8 cellular contexts compared by ENCODE assay signal in genomic region chr14:64760146-64760755, GRCh38. TPM values are rescaled to one million over a fixed set of nuclear protein-coding genes. Genes with fewer than 3 reads are reported as not detected.
DNase-seq lines count a peak whose midpoint lies in the region; ATAC-seq and TF ChIP-seq lines count a peak whose summit lies in the region.

No MANE protein-coding gene starts in this region.

- no peaks in the 10 kb centered on the region for H3K27me3 Mint-ChIP-seq in activated T-cell treated with anti-CD3 and anti-CD28 coated beads, Interleukin-2, amount 50 U/mL, for 72 hours (ENCODE audit: low read depth)
- H3K27me3 Mint-ChIP-seq in glutamatergic neuron (ENCODE audit: unreplicated experiment), result peaks cover 23% of the 10 kb centered on the region

- no peaks in the 10 kb centered on the region for H4K20me1 ChIP-seq in OCI-LY1 (ENCODE audit: insufficient read depth, low read length)

- H3K4me1 Mint-ChIP-seq in activated T-cell treated with anti-CD3 and anti-CD28 coated beads, Interleukin-2, amount 50 U/mL, for 72 hours (ENCODE audit: low read depth), result peaks cover 17% of the 10 kb centered on the region
- peaks cover 50% of the 10 kb centered on the region for H3K4me1 Mint-ChIP-seq in glutamatergic neuron (ENCODE audit: low read depth, unreplicated experiment)

- intact Hi-C loops in A673 (cut with micrococcal nuclease; ENCODE audit: unreplicated experiment) (loop anchor here (5.0 to 10.0 kb wide), 2 partner anchors 215 to 418 kb away; partner anchors contain the start of genes HSPA2 and PPP1R36), gastrocnemius medialis (cut with DNase I; ENCODE audit: low total_unique reads) (loop anchor here (5.0 to 10.0 kb wide), 2 partner anchors 132 to 215 kb away; partner anchors contain the start of genes HSPA2 and PPP1R36)

- H3K27me3 ChIP-seq in A673 (replicated peaks; ENCODE audit: insufficient read depth, low read depth, low read length, poor library complexity) (no peaks in the 10 kb centered on the region), OCI-LY1 (ENCODE audit: insufficient read depth, low read length) (no peaks in the 10 kb centered on the region), gastrocnemius medialis (no peaks in the 10 kb centered on the region)

- POLR2A ChIA-PET in A673 (lab: Charles Lee; ENCODE audit: low non-redundant PET), result no interaction called here

- H3K36me3 ChIP-seq in A673 (ENCODE audit: insufficient read depth, low read length, poor library complexity, severe bottlenecking) (no peaks in the 10 kb centered on the region), OCI-LY1 (ENCODE audit: insufficient read depth, low read length) (no peaks in the 10 kb centered on the region), gastrocnemius medialis (peaks cover 0 to 2% of the 10 kb centered on the region in 2 donors)

- in situ Hi-C loops in GM13976 (cut with MboI; ENCODE audit: low sequenced_read_pairs, unreplicated experiment) (no loop called here), gastrocnemius medialis (cut with MboI; ENCODE audit: low sequenced_read_pairs in 4 of 4) (loop anchor here in 3 of 4 donors (5.0 to 10.0 kb wide), 2 partner anchors 85 to 88 kb away; no protein-coding TSS in a partner anchor)

- no peak overlapping the region for H3K27ac ChIP-seq in A673 (ENCODE audit: low read depth, low read length, poor library complexity, severe bottlenecking)
- H3K27ac ChIP-seq in OCI-LY1 (ENCODE audit: low read depth, low read length, poor library complexity, severe bottlenecking), result no peak overlapping the region
- peak overlapping the region in 1 of 4 donors; percentile 74 for H3K27ac ChIP-seq in gastrocnemius medialis

- no TSS peak for BruUV-seq in A673 (replicated peaks; lab: Mats Ljungman, UMichigan)

- no peak overlapping the region for H3K4me3 ChIP-seq in A673 (ENCODE audit: low read depth, low read length, poor library complexity, severe bottlenecking)
- no peak overlapping the region for H3K4me3 ChIP-seq in OCI-LY1 (ENCODE audit: low read depth, low read length, poor library complexity, severe bottlenecking)
- no peak overlapping the region for H3K4me3 ChIP-seq in gastrocnemius medialis

- no peak overlapping the region for H3K27ac Mint-ChIP-seq in activated T-cell treated with anti-CD3 and anti-CD28 coated beads, Interleukin-2, amount 50 U/mL, for 72 hours
- H3K27ac Mint-ChIP-seq in glutamatergic neuron (ENCODE audit: unreplicated experiment), result no peak overlapping the region

- H3K9ac ChIP-seq in OCI-LY1 (ENCODE audit: low read length), result no peak overlapping the region

- H2AFZ ChIP-seq in OCI-LY1 (ENCODE audit: low read length), result no peak overlapping the region

- CTCF ChIA-PET in A673 (lab: Charles Lee), result no interaction called here

- ATAC-seq in activated T-cell treated with anti-CD3 and anti-CD28 coated beads, Interleukin-2, amount 50 U/mL, for 72 hours (replicated peaks in 1 of 2), result no peak
- ATAC-seq in gastrocnemius medialis (no peak), HG03045 (IDR thresholded peaks at IDR 0.05; ENCODE audit: unreplicated experiment) (no peak)

- no peaks in the 10 kb centered on the region for H3K36me3 Mint-ChIP-seq in activated T-cell treated with anti-CD3 and anti-CD28 coated beads, Interleukin-2, amount 50 U/mL, for 72 hours (ENCODE audit: insufficient read depth in 2 of 2)
- no peaks in the 10 kb centered on the region for H3K36me3 Mint-ChIP-seq in glutamatergic neuron (ENCODE audit: unreplicated experiment)

- no peak for TF ChIP-seq POLR2A in gastrocnemius medialis (IDR thresholded peaks at IDR 0.05)

- H3K9me3 Mint-ChIP-seq in activated T-cell treated with anti-CD3 and anti-CD28 coated beads, Interleukin-2, amount 50 U/mL, for 72 hours, result no peaks in the 10 kb centered on the region
- peaks cover 5% of the 10 kb centered on the region for H3K9me3 Mint-ChIP-seq in glutamatergic neuron (ENCODE audit: unreplicated experiment)

- H3K4me1 ChIP-seq in A673 (ENCODE audit: insufficient read depth, low read length, poor library complexity, severe bottlenecking), result peaks cover 42% of the 10 kb centered on the region
- H3K4me1 ChIP-seq in OCI-LY1 (ENCODE audit: insufficient read depth, low read length, severe bottlenecking), result no peaks in the 10 kb centered on the region
- H3K4me1 ChIP-seq in gastrocnemius medialis, result peaks cover 44 to 62% of the 10 kb centered on the region in 2 donors

- no peak overlapping the region for H3K4me3 Mint-ChIP-seq in activated T-cell treated with anti-CD3 and anti-CD28 coated beads, Interleukin-2, amount 50 U/mL, for 72 hours
- H3K4me3 Mint-ChIP-seq in glutamatergic neuron (ENCODE audit: unreplicated experiment), result no peak overlapping the region

- no peaks in the 10 kb centered on the region for H3K9me2 ChIP-seq in OCI-LY1 (ENCODE audit: low read depth, low read length)

- peak; percentile 63 for DNase-seq in A673 (ENCODE audit: low spot score)
- peak; percentile 83 for DNase-seq in GM13976 (ENCODE audit: low spot score)
- DNase-seq in activated T-cell treated with anti-CD3 and anti-CD28 coated beads, Interleukin-2, amount 50 U/mL, for 72 hours, result peak; percentile 62 to 72
- peak; percentile 78 for DNase-seq in glutamatergic neuron
- peak in 1 of 2 donors; percentile 52 for DNase-seq in gastrocnemius medialis
- no peak for DNase-seq in DMS79 (lab: John Stamatoyannopoulos, UW)

- peak; percentile 89 for TF ChIP-seq CTCF in A673 (conservative IDR thresholded peaks at IDR 0.05; ENCODE audit: low read depth, low read length)
- peak; percentile 52 for TF ChIP-seq CTCF in GM13976 (IDR thresholded peaks at IDR 0.05; ENCODE audit: borderline replicate concordance, control extremely low read depth, extremely low read depth, insufficient read depth, missing control alignments)
- TF ChIP-seq CTCF in OCI-LY1 (IDR thresholded peaks at IDR 0.05; ENCODE audit: low read length), result peak; percentile 76
- peak; percentile 83 for TF ChIP-seq CTCF in glutamatergic neuron (IDR thresholded peaks at IDR 0.05; ENCODE audit: partially characterized antibody, unreplicated experiment)
- peak; percentile 23 to 71 (median 66) for TF ChIP-seq CTCF in gastrocnemius medialis (IDR thresholded peaks at IDR 0.05 in 4 of 5, conservative IDR thresholded peaks at IDR 0.05 in 1 of 5)

- H3K4me2 ChIP-seq in OCI-LY1 (ENCODE audit: low read length), result no peak overlapping the region

- H3F3A ChIP-seq in OCI-LY1 (ENCODE audit: insufficient read depth, low read length), result no peaks in the 10 kb centered on the region

- H3K9me3 ChIP-seq in A673 (ENCODE audit: low read depth, low read length, poor library complexity, severe bottlenecking) (no peaks in the 10 kb centered on the region), OCI-LY1 (ENCODE audit: low read length) (no peaks in the 10 kb centered on the region), gastrocnemius medialis (no peaks in the 10 kb centered on the region)

- H3K79me2 ChIP-seq in OCI-LY1 (ENCODE audit: insufficient read depth, low read length), result no peaks in the 10 kb centered on the region

RNA-seq across cellular contexts. Expression of gene PLEKHG3, which starts 56.0 kb away (rescaled TPM):
- 29.6 and 39.4 TPM in 2 replicates for total RNA-seq in A673 (2021)
- 1 to 10 TPM; 2.4 to 8.8 TPM for total RNA-seq in activated T-cell treated with anti-CD3 and anti-CD28 coated beads, Interleukin-2, amount 50 U/mL, for 72 hours
- 10.1 TPM for total RNA-seq in glutamatergic neuron (ENCODE audit: unreplicated experiment)
- total RNA-seq in gastrocnemius medialis, result 10 to 100 TPM in 3 of 4 donors, 1 to 10 TPM in 1; 8.8 to 18.8 (median 14.5) TPM
